ENCODE assay signal across 19 cellular contexts in the genomic region with DNA sequence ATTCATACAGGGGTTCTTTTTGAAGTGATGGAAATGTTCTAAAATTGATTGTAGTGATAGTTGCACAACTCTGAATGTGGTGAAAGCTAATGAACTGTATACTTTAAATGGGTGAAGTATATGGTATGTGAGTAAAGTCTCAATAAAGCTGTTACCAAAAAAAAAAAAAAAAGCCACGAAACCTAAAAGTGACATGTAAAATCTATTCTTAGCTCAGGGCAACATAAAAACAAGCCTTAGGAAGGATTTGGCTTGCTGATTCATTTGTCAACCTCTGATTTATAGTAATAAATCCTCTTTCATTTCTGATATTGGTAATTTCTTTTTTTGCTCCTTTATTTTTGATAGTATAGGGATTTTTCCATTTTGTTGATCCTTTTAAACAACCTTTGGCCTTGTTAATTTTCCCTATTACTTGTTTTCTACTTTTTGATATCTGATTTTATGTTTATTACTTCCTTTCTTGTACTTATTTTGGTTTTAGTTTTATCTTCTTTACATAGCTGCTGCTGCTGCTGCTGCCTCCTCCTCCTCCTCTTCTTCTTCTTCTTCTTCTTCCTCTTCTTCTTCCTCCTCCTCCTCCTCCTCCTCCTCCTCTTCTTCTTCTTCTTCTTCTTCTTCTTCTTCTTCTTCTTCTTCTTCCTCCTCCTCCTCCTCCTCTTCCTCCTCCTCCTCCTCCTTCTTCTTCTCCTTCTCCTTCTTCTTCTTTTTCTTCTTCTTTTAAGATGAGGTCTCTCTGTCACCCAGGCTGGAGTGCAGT.
"Had no signal": no experiment of that assay in that cellular context is flagged by ENCODE, and none has a peak within 500 bp of the region (broad histone marks: within the 10 kb centered on the region; RNA-seq: fewer than 3 reads in every experiment).

No MANE protein-coding gene starts in this region.

- H3K27ac Mint-ChIP-seq: natural killer cell treated with Interleukin-12 subunit alpha and Interleukin-12 subunit beta and Interleukin-15 and Interleukin-18, amount 100 ng/mL, for 72 hours; neural progenitor cell; progenitor cell of endocrine pancreas had no signal

- H3K9me3 ChIP-seq: ovary had no signal

- H3K36me3 Mint-ChIP-seq: natural killer cell treated with Interleukin-12 subunit alpha and Interleukin-12 subunit beta and Interleukin-15 and Interleukin-18, amount 100 ng/mL, for 72 hours; neural progenitor cell had no signal

- H3K27me3 Mint-ChIP-seq: progenitor cell of endocrine pancreas had no signal

- ATAC-seq: esophagus mucosa; gastrocnemius medialis; left colon; left ventricle myocardium superior; natural killer cell treated with Interleukin-12 subunit alpha and Interleukin-12 subunit beta and Interleukin-15 and Interleukin-18, amount 100 ng/mL, for 72 hours; right cardiac atrium had no signal

- FAIRE-seq: endometrium, small intestine had no signal

- H3K4me1 Mint-ChIP-seq: neural progenitor cell had no signal

- DNase-seq: effector memory CD4-positive, alpha-beta T cell; gastrocnemius medialis; glutamatergic neuron; left colon; left ventricle myocardium superior; mesenchymal stem cell; midbrain; nucleus accumbens; ovary; right cardiac atrium; small intestine; stimulated activated CD4-positive, alpha-beta T cell treated with anti-CD3 and anti-CD28 coated beads, Interleukin-12 subunit alpha, Interleukin-12 subunit beta, amount 100 ng/mL, for 4 hours; stimulated activated naive CD4-positive, alpha-beta T cell treated with Interleukin-2 at 50 U/mL for 16 hours; trophoblast cell had no signal

- H3K4me3 Mint-ChIP-seq: natural killer cell treated with Interleukin-12 subunit alpha and Interleukin-12 subunit beta and Interleukin-15 and Interleukin-18, amount 100 ng/mL, for 72 hours; neural progenitor cell had no signal
